1 cellular context compared by ENCODE assay signal in genomic region chr10:75234017-75234682, GRCh38.
TF ChIP-seq lines count a peak whose summit lies in the region.

No MANE protein-coding gene starts in this region.

TF ChIP-seq in HEK293, 187 proteins besides CTCF, POLR2A, EP300 and RAD21 (continued from another document and continues in another):
- TF ChIP-seq ZBTB7A (tag by site-specific recombination; IDR thresholded peaks at IDR 0.05; ENCODE audit: low read depth) (0 out of 2 replicates have a peak, but pooled peaks have one; percentile 31), ZNF843 (tag by site-specific recombination; IDR thresholded peaks at IDR 0.05) (no peak), ZNF10 (tag by site-specific recombination; IDR thresholded peaks at IDR 0.05) (no peak), ZNF600 (tag by site-specific recombination; IDR thresholded peaks at IDR 0.05) (peak; percentile 80; the same call in 1 of the 2 replicates), EGR2 (tag by site-specific recombination; IDR thresholded peaks at IDR 0.05; ENCODE audit: low read depth) (peak; percentile 63), ZNF133 (tag by site-specific recombination; IDR thresholded peaks at IDR 0.05) (no peak), ZNF148 (tag by site-specific recombination; IDR thresholded peaks at IDR 0.05; ENCODE audit: borderline replicate concordance) (no peak), ZNF768 (tag by site-specific recombination; IDR thresholded peaks at IDR 0.05) (no peak), ZBTB49 (tag by site-specific recombination; IDR thresholded peaks at IDR 0.05; ENCODE audit: low read depth) (no peak), PRDM4 (tag by site-specific recombination; IDR thresholded peaks at IDR 0.05) (0 out of 2 replicates have a peak, but pooled peaks have one; percentile 24), KLF16 (tag by site-specific recombination; IDR thresholded peaks at IDR 0.05) (no peak), ZNF302 (tag by site-specific recombination; IDR thresholded peaks at IDR 0.05; ENCODE audit: low read depth) (no peak), GLIS2 (tag by site-specific recombination; IDR thresholded peaks at IDR 0.05) (peak; percentile 98), ZNF223 (tag by site-specific recombination; IDR thresholded peaks at IDR 0.05) (no peak), TCF7L2 (IDR thresholded peaks at IDR 0.05; ENCODE audit: borderline replicate concordance, low read depth, low read length) (no peak), ZBTB21 (tag by site-specific recombination; IDR thresholded peaks at IDR 0.05) (no peak), ZBTB8A (tag by site-specific recombination; IDR thresholded peaks at IDR 0.05) (no peak), WT1 (tag by site-specific recombination; IDR thresholded peaks at IDR 0.05) (peak; percentile 85), ZFHX2 (tag by site-specific recombination; conservative IDR thresholded peaks at IDR 0.05) (peak; percentile 57), ZNF639 (tag by site-specific recombination; IDR thresholded peaks at IDR 0.05) (no peak), ZNF2 (tag by site-specific recombination; IDR thresholded peaks at IDR 0.05) (no peak; the same call in 1 of the 2 replicates), ZBTB6 (tag by site-specific recombination; IDR thresholded peaks at IDR 0.05) (no peak), ZFP37 (tag by site-specific recombination; IDR thresholded peaks at IDR 0.05) (0 out of 2 replicates have a peak, but pooled peaks have one; percentile 18), ZSCAN4 (tag by site-specific recombination; IDR thresholded peaks at IDR 0.05) (no peak), SP2 (tag by site-specific recombination; IDR thresholded peaks at IDR 0.05) (peak; percentile 97), ZBTB44 (tag by site-specific recombination; IDR thresholded peaks at IDR 0.05) (no peak), SP7 (tag by site-specific recombination; IDR thresholded peaks at IDR 0.05) (peak; percentile 64; the same call in 1 of the 2 replicates), ZEB2 (tag by site-specific recombination; IDR thresholded peaks at IDR 0.05) (peak; percentile 78; the same call in 1 of the 2 replicates), GLIS1 (tag by site-specific recombination; IDR thresholded peaks at IDR 0.05) (peak; percentile 61), SETDB1 (IDR thresholded peaks at IDR 0.05; ENCODE audit: insufficient read length, low read length) (no peak), MZF1 (tag by site-specific recombination; IDR thresholded peaks at IDR 0.05; ENCODE audit: borderline replicate concordance) (no peak), REST (tag by site-specific recombination; IDR thresholded peaks at IDR 0.05) (no peak), ZNF341 (tag by site-specific recombination; IDR thresholded peaks at IDR 0.05; ENCODE audit: low read depth) (peak; percentile 99), ZBTB20 (tag by site-specific recombination; IDR thresholded peaks at IDR 0.05) (peak; percentile 86), ZNF335 (tag by site-specific recombination; conservative IDR thresholded peaks at IDR 0.05) (peak; percentile 54; the same call in 1 of the 2 replicates), ZNF433 (tag by site-specific recombination; IDR thresholded peaks at IDR 0.05; ENCODE audit: low read depth) (no peak), ZSCAN5A (tag by site-specific recombination; IDR thresholded peaks at IDR 0.05) (no peak), ZIC2 (tag by site-specific recombination; IDR thresholded peaks at IDR 0.05) (peak; percentile 16; the same call in 1 of the 2 replicates), ZNF292 (tag by site-specific recombination; IDR thresholded peaks at IDR 0.05; ENCODE audit: borderline replicate concordance, low read depth) (no peak), ZBTB48 (tag by site-specific recombination; IDR thresholded peaks at IDR 0.05) (peak; percentile 14; the same call in 1 of the 2 replicates), ZFP41 (tag by site-specific recombination; IDR thresholded peaks at IDR 0.05; ENCODE audit: borderline replicate concordance) (no peak)
